1 cellular context compared by ENCODE assay signal in genomic region chr16:5036228-5037156, GRCh38.
TF ChIP-seq lines count a peak whose summit lies in the region.

No MANE protein-coding gene starts in this region.

TF ChIP-seq in WTC11, 78 proteins besides CTCF, POLR2A, EP300 and RAD21 (continued from another document):
- TF ChIP-seq, protein P1, sequence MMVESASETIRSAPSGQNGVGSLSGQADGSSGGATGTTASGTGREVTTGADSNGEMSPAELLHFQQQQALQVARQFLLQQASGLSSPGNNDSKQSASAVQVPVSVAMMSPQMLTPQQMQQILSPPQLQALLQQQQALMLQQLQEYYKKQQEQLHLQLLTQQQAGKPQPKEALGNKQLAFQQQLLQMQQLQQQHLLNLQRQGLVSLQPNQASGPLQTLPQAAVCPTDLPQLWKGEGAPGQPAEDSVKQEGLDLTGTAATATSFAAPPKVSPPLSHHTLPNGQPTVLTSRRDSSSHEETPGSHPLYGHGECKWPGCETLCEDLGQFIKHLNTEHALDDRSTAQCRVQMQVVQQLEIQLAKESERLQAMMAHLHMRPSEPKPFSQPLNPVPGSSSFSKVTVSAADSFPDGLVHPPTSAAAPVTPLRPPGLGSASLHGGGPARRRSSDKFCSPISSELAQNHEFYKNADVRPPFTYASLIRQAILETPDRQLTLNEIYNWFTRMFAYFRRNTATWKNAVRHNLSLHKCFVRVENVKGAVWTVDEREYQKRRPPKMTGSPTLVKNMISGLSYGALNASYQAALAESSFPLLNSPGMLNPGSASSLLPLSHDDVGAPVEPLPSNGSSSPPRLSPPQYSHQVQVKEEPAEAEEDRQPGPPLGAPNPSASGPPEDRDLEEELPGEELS (CRISPR knock-in tag; IDR thresholded peaks at IDR 0.05): no peak
- TF ChIP-seq TEAD1 (CRISPR knock-in tag; IDR thresholded peaks at IDR 0.05): no peak
TF ChIP-seq in WTC11: peak in this region for 5.
